ENCODE assay signal across 18 cellular contexts in genomic region chr19:50720181-50720920, GRCh38. TPM values are rescaled to one million over a fixed set of nuclear protein-coding genes. Genes with fewer than 3 reads are reported as not detected.
DNase-seq lines count a peak whose midpoint lies in the region; ATAC-seq, FAIRE-seq and TF ChIP-seq lines count a peak whose summit lies in the region.
"Had no signal": no experiment of that assay in that cellular context is flagged by ENCODE, and none has a peak within 500 bp of the region (broad histone marks: within the 10 kb centered on the region; RNA-seq: fewer than 3 reads in every experiment).

No MANE protein-coding gene starts in this region.

- 35% methylated on average over 19 of the region's 21 CpGs for WGBS in HepG2 (ENCODE audit: low lambda C conversion rate)
- WGBS in right lobe of liver (ENCODE audit: insufficient coverage, low coverage, low lambda C conversion rate, missing lambda C conversion rate): 51% methylated on average over 12 of the region's 21 CpGs

- intact Hi-C loops in HepG2 (cut with micrococcal nuclease; ENCODE audit: unreplicated experiment) (loop anchor here (5.0 kb wide), 1 partner anchor 62 kb away; no protein-coding TSS in a partner anchor), right lobe of liver (cut with DNase I) (no loop called here)

- no peaks in the 10 kb centered on the region for H3K4me1 ChIP-seq in HepG2 (ENCODE audit: insufficient read depth, low read length)
- H3K4me1 ChIP-seq in right lobe of liver: peaks cover 0 to 4% (median 0%) of the 10 kb centered on the region in 4 donors

- H3K4me3 Mint-ChIP-seq in T-cell (peak overlapping the region; percentile 2 to 69 (median 49)), immature natural killer cell (peak overlapping the region in 4 of 5 donors; percentile 36 to 72 (median 51))

- H3K9me3 Mint-ChIP-seq in T-cell: no peaks in the 10 kb centered on the region
- H3K9me3 Mint-ChIP-seq in immature natural killer cell: no peaks in the 10 kb centered on the region

- H3K4me3 ChIP-seq in HepG2 (replicated peaks in 1 of 3; ENCODE audit: insufficient read depth in 1 of 3, low read depth in 2 of 3, low read length in 3 of 3) (no peak overlapping the region), right lobe of liver (no peak overlapping the region)

- TF ChIP-seq CTCF in HepG2 (CRISPR knock-in tag; IDR thresholded peaks at IDR 0.05) (no peak), right lobe of liver (IDR thresholded peaks at IDR 0.05) (no peak)

- H3K9ac ChIP-seq in HepG2 (ENCODE audit: insufficient read depth, low read depth, low read length): no peak overlapping the region

- BruUV-seq in HepG2 (replicated peaks; lab: Mats Ljungman, UMichigan): no TSS peak

- H4K20me1 ChIP-seq in HepG2 (ENCODE audit: insufficient read depth, low read length): no peaks in the 10 kb centered on the region

- peaks cover 11 to 59% of the 10 kb centered on the region in 2 experiments for H3K27me3 ChIP-seq in HepG2 (ENCODE audit: control insufficient read depth in 1 of 2, insufficient read depth in 2 of 2, low read length in 2 of 2)
- no peaks in the 10 kb centered on the region for H3K27me3 ChIP-seq in right lobe of liver

- no peak overlapping the region for H3K27ac ChIP-seq in HepG2 (ENCODE audit: extremely low read length, insufficient read depth, low read length)
- H3K27ac ChIP-seq in right lobe of liver: no peak overlapping the region
- H3K27ac ChIP-seq: neutrophil, spleen had no signal

- no peak overlapping the region for H3K4me2 ChIP-seq in HepG2 (ENCODE audit: low read depth, low read length)

- CTCF ChIA-PET in HepG2 (lab: Yijun Ruan, JAX; ENCODE audit: low intra/inter-chr PET ratio, low total read pairs): no interaction called here
- CTCF ChIA-PET in T-cell (lab: Charles Lee): no interaction called here

- H3K9me3 ChIP-seq in HepG2 (ENCODE audit: low read length) (no peaks in the 10 kb centered on the region), right lobe of liver (no peaks in the 10 kb centered on the region)
- H3K9me3 ChIP-seq: neutrophil had no signal

- in situ Hi-C loops in HepG2 (cut with HindIII; ENCODE audit: extremely low pct_ligation_motif_present, low pct_unique_long_range_greater_than_20kb): no loop called here

- no peak for FAIRE-seq in HepG2 (lab: Jason Lieb, UNC)
- FAIRE-seq: GM12891 had no signal

- TF ChIP-seq EP300 in HepG2 (IDR thresholded peaks at IDR 0.05; ENCODE audit: low read depth in 2 of 2, low read length in 2 of 2): no peak
- TF ChIP-seq EP300 in HepG2 (CRISPR knock-in tag; IDR thresholded peaks at IDR 0.05; ENCODE audit: borderline replicate concordance): no peak

- no peak overlapping the region for H2AFZ ChIP-seq in HepG2 (ENCODE audit: low read length)

- peaks cover 10 to 24% (median 19%) of the 10 kb centered on the region in 3 donors for H3K4me1 Mint-ChIP-seq in T-cell
- H3K4me1 Mint-ChIP-seq in immature natural killer cell: peaks cover 0 to 12% of the 10 kb centered on the region in 2 donors

- H3K36me3 Mint-ChIP-seq in T-cell (no peaks in the 10 kb centered on the region), immature natural killer cell (no peaks in the 10 kb centered on the region)

- POLR2A ChIA-PET in HepG2 (lab: Yijun Ruan, JAX): no interaction called here
- POLR2A ChIA-PET in T-cell (lab: Charles Lee): no interaction called here

- no peak overlapping the region for H3K27ac Mint-ChIP-seq in T-cell
- H3K27ac Mint-ChIP-seq in immature natural killer cell: peak overlapping the region in 1 of 6 donors; percentile 52

- H3K27me3 Mint-ChIP-seq in T-cell: peaks cover 46 to 67% of the 10 kb centered on the region in 2 donors
- peaks cover 16 to 24% (median 19%) of the 10 kb centered on the region in 3 donors for H3K27me3 Mint-ChIP-seq in immature natural killer cell (ENCODE audit: low read depth in 3 of 3)

- no peak for TF ChIP-seq RAD21 in HepG2 (CRISPR knock-in tag; IDR thresholded peaks at IDR 0.05)

- no peaks in the 10 kb centered on the region for H3K79me2 ChIP-seq in HepG2 (ENCODE audit: insufficient read depth, low read length)

- no peak for TF ChIP-seq POLR2A in HepG2 (IDR thresholded peaks at IDR 0.05; ENCODE audit: insufficient read depth in 1 of 2, low read depth in 2 of 2, low read length in 2 of 2)
- TF ChIP-seq POLR2A in right lobe of liver (IDR thresholded peaks at IDR 0.05): no peak

- DNase-seq in HepG2 (ENCODE audit: low spot score): no peak
- no peak for DNase-seq in right lobe of liver
- no peak for DNase-seq in T-cell
- DNase-seq in immature natural killer cell: no peak
- no peak for DNase-seq in amygdala (lab: John Stamatoyannopoulos, UW)
- DNase-seq in NCI-H2107 treated with DMSO at 0.1 percent for 48 hours (lab: John Stamatoyannopoulos, UW; ENCODE audit: unreplicated experiment): no peak
- DNase-seq in NCI-H510A treated with DMSO at 0.1 percent for 48 hours (lab: John Stamatoyannopoulos, UW): no peak
- DNase-seq: DMS79, left colon, NCI-H1092, NCI-H526 treated with DMSO at 0.1 percent for 48 hours, SHP77, spleen had no signal

- H3K36me3 ChIP-seq in HepG2 (replicated peaks in 1 of 2; ENCODE audit: control insufficient read depth in 1 of 2, insufficient read depth in 2 of 2, low read length in 2 of 2) (no peaks in the 10 kb centered on the region), right lobe of liver (no peaks in the 10 kb centered on the region)
- H3K36me3 ChIP-seq: neutrophil, spleen had no signal

- ATAC-seq in HepG2 (no peak), right lobe of liver (no peak), T-cell (replicated peaks in 1 of 4) (no peak), HG02571 (IDR thresholded peaks at IDR 0.05; ENCODE audit: unreplicated experiment) (no peak)
- ATAC-seq: left colon had no signal

RNA-seq across cellular contexts. Expression of gene SHANK1, which starts 0.7 kb away (rescaled TPM):
- total RNA-seq in HepG2 (2016; rRNA removed; fragmentation: Illumina TruSeq; extraction: Trizol) (not detected in 2 replicates), right lobe of liver (under 1 TPM in 4 of 6 experiments, not detected in 2; 0.07 to 0.62 (median 0.25) TPM), T-cell (1 to 10 TPM in 2 of 5 donors, under 1 TPM in 3; 0.06 to 3.3 (median 0.36) TPM)
- not detected in 2 replicates for total RNA-seq in HepG2 (2016; cell fraction: cytosol; rRNA removed; fragmentation: Illumina TruSeq; extraction: Trizol; ENCODE audit: low read depth)
- total RNA-seq in HepG2 (2016; cell fraction: insoluble cytoplasmic fraction; rRNA removed; fragmentation: Illumina TruSeq; extraction: Trizol): not detected in 2 replicates
- not detected in 2 replicates for total RNA-seq in HepG2 (2016; cell fraction: membrane; rRNA removed; fragmentation: Illumina TruSeq; extraction: Trizol)
- not detected in 2 replicates for total RNA-seq in HepG2 (2016; cell fraction: nucleus; rRNA removed; fragmentation: Illumina TruSeq; extraction: Trizol)
- polyA plus RNA-seq in HepG2 (2011; rRNA removed) (not detected in 2 replicates), immature natural killer cell (not detected)
- polyA plus RNA-seq in HepG2 (2011; cell fraction: cytosol; rRNA removed): not detected in 2 replicates
- polyA plus RNA-seq in HepG2 (2011; cell fraction: nucleus; rRNA removed): not detected in 2 replicates
- not detected in 2 replicates for polyA plus RNA-seq in HepG2 (2012)
- polyA plus RNA-seq in HepG2 (2016; cell fraction: cytosol; fragmentation: Illumina TruSeq; extraction: Trizol; ENCODE audit: low read depth): not detected in 2 replicates
- polyA plus RNA-seq in HepG2 (2016; cell fraction: insoluble cytoplasmic fraction; fragmentation: Illumina TruSeq; extraction: Trizol; ENCODE audit: low read depth): not detected in 2 replicates
- not detected in 2 replicates for polyA plus RNA-seq in HepG2 (2016; cell fraction: membrane; fragmentation: Illumina TruSeq; extraction: Trizol; ENCODE audit: low read depth)
- polyA plus RNA-seq in HepG2 (2016; cell fraction: nucleus; fragmentation: Illumina TruSeq; extraction: Trizol; ENCODE audit: insufficient read depth, low read depth): not detected in 2 replicates
- polyA minus RNA-seq in HepG2 (2011; rRNA and poly(A)+ RNA removed; ENCODE audit: low replicate concordance): not detected in 2 replicates
- polyA minus RNA-seq in HepG2 (2011; cell fraction: cytosol; rRNA and poly(A)+ RNA removed): not detected in 2 replicates
- not detected in 2 replicates for polyA minus RNA-seq in HepG2 (2011; cell fraction: nucleus; rRNA and poly(A)+ RNA removed)

RNA-seq across cellular contexts. Expression of gene CLEC11A, which starts 2.8 kb away (rescaled TPM):
- not detected in 2 replicates for total RNA-seq in HepG2 (2016; rRNA removed; fragmentation: Illumina TruSeq; extraction: Trizol)
- total RNA-seq in HepG2 (2016; cell fraction: cytosol; rRNA removed; fragmentation: Illumina TruSeq; extraction: Trizol; ENCODE audit: low read depth): not detected in 2 replicates
- not detected in 2 replicates for total RNA-seq in HepG2 (2016; cell fraction: insoluble cytoplasmic fraction; rRNA removed; fragmentation: Illumina TruSeq; extraction: Trizol)
- not detected in 2 replicates for total RNA-seq in HepG2 (2016; cell fraction: membrane; rRNA removed; fragmentation: Illumina TruSeq; extraction: Trizol)
- total RNA-seq in HepG2 (2016; cell fraction: nucleus; rRNA removed; fragmentation: Illumina TruSeq; extraction: Trizol): not detected in 2 replicates
- not detected in 2 replicates for polyA plus RNA-seq in HepG2 (2011; rRNA removed)
- not detected in 2 replicates for polyA plus RNA-seq in HepG2 (2011; cell fraction: cytosol; rRNA removed)
- polyA plus RNA-seq in HepG2 (2011; cell fraction: nucleus; rRNA removed): not detected in 2 replicates
- not detected in 2 replicates for polyA plus RNA-seq in HepG2 (2012)
- not detected in 2 replicates for polyA plus RNA-seq in HepG2 (2016; cell fraction: cytosol; fragmentation: Illumina TruSeq; extraction: Trizol; ENCODE audit: low read depth)
- polyA plus RNA-seq in HepG2 (2016; cell fraction: insoluble cytoplasmic fraction; fragmentation: Illumina TruSeq; extraction: Trizol; ENCODE audit: low read depth): not detected in 2 replicates
- polyA plus RNA-seq in HepG2 (2016; cell fraction: membrane; fragmentation: Illumina TruSeq; extraction: Trizol; ENCODE audit: low read depth): not detected in 2 replicates
- polyA plus RNA-seq in HepG2 (2016; cell fraction: nucleus; fragmentation: Illumina TruSeq; extraction: Trizol; ENCODE audit: insufficient read depth, low read depth): not detected in 2 replicates
- not detected in 2 replicates for polyA minus RNA-seq in HepG2 (2011; rRNA and poly(A)+ RNA removed; ENCODE audit: low replicate concordance)
- polyA minus RNA-seq in HepG2 (2011; cell fraction: cytosol; rRNA and poly(A)+ RNA removed): not detected in 2 replicates
- not detected in 2 replicates for polyA minus RNA-seq in HepG2 (2011; cell fraction: nucleus; rRNA and poly(A)+ RNA removed)
- total RNA-seq in right lobe of liver: 1 to 10 TPM; 1.7 to 9.9 (median 5.0) TPM
- 1 to 10 TPM; 1.4 to 5.0 (median 3.7) TPM for total RNA-seq in T-cell
- polyA plus RNA-seq in immature natural killer cell: 1 to 10 TPM; 1.4 to 4.6 (median 4.2) TPM

RNA-seq across cellular contexts. Expression of gene GPR32, which starts 49.9 kb away (rescaled TPM):
- total RNA-seq in HepG2 (2016; rRNA removed; fragmentation: Illumina TruSeq; extraction: Trizol) (not detected in 2 replicates), right lobe of liver (not detected), T-cell (not detected)
- total RNA-seq in HepG2 (2016; cell fraction: cytosol; rRNA removed; fragmentation: Illumina TruSeq; extraction: Trizol; ENCODE audit: low read depth): not detected in 2 replicates
- total RNA-seq in HepG2 (2016; cell fraction: insoluble cytoplasmic fraction; rRNA removed; fragmentation: Illumina TruSeq; extraction: Trizol): not detected in 2 replicates
- not detected in 2 replicates for total RNA-seq in HepG2 (2016; cell fraction: membrane; rRNA removed; fragmentation: Illumina TruSeq; extraction: Trizol)
- not detected in 2 replicates for total RNA-seq in HepG2 (2016; cell fraction: nucleus; rRNA removed; fragmentation: Illumina TruSeq; extraction: Trizol)
- polyA plus RNA-seq in HepG2 (2011; rRNA removed) (not detected in 2 replicates), immature natural killer cell (not detected)
- not detected in 2 replicates for polyA plus RNA-seq in HepG2 (2011; cell fraction: cytosol; rRNA removed)
- not detected in 2 replicates for polyA plus RNA-seq in HepG2 (2011; cell fraction: nucleus; rRNA removed)
- not detected in 2 replicates for polyA plus RNA-seq in HepG2 (2012)
- not detected in 2 replicates for polyA plus RNA-seq in HepG2 (2016; cell fraction: cytosol; fragmentation: Illumina TruSeq; extraction: Trizol; ENCODE audit: low read depth)
- polyA plus RNA-seq in HepG2 (2016; cell fraction: insoluble cytoplasmic fraction; fragmentation: Illumina TruSeq; extraction: Trizol; ENCODE audit: low read depth): not detected in 2 replicates
- not detected in 2 replicates for polyA plus RNA-seq in HepG2 (2016; cell fraction: membrane; fragmentation: Illumina TruSeq; extraction: Trizol; ENCODE audit: low read depth)
- not detected in 2 replicates for polyA plus RNA-seq in HepG2 (2016; cell fraction: nucleus; fragmentation: Illumina TruSeq; extraction: Trizol; ENCODE audit: insufficient read depth, low read depth)
- 0.16 TPM in 1 of 2 replicates, not detected in the other for polyA minus RNA-seq in HepG2 (2011; rRNA and poly(A)+ RNA removed; ENCODE audit: low replicate concordance)
- polyA minus RNA-seq in HepG2 (2011; cell fraction: cytosol; rRNA and poly(A)+ RNA removed): not detected in 2 replicates
- not detected in 2 replicates for polyA minus RNA-seq in HepG2 (2011; cell fraction: nucleus; rRNA and poly(A)+ RNA removed)
- total RNA-seq: glomerular endothelial cell, left colon, spleen, urinary bladder had no signal
- polyA plus RNA-seq: spleen, urinary bladder had no signal
